In the genomic region with DNA sequence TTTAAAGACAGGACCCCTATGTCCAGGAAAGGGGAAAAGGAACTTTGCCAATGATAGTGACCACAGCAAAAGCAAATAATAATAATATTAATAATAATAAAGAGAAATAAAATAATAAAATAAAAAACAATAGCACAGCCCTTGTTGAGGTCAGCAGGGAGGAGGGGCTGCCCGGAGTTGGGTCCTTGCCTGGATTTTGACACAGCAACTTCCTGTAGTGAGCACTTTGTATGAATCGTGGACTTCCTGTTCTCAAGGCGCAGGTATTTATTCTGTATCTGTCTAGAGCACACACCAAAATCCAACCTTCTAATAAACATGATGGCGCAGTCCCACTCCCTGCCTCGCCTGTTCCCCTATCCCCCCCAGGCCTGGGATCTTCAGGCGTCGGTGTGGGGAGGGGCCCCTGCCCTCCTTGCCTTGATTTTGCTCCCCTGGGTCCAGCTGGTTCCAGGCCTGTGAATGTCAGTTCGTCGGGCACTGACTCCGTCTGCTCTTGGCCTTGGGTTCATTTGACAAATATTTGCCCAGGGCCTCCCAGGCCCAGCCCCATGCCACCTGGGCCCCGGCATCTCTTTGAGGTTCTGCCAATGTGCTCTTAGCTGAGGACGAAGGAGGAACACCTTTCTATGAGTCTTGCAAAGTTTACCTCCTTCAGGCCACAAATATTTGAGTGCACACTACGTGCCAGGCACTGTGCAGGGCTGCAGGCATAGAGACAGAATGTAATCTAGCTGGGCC, we compare ENCODE assay signal across 11 cellular contexts. TPM values are rescaled to one million over a fixed set of nuclear protein-coding genes. Genes with fewer than 3 reads are reported as not detected.
DNase-seq lines count a peak whose midpoint lies in the region; ATAC-seq and TF ChIP-seq lines count a peak whose summit lies in the region.
"Had no signal": no experiment of that assay in that cellular context is flagged by ENCODE, and none has a peak within 500 bp of the region (broad histone marks: within the 10 kb centered on the region; RNA-seq: fewer than 3 reads in every experiment).

No MANE protein-coding gene starts in this region.

- 11 to 14% methylated on average over 12 to 13 of the region's 13 CpGs for WGBS in body of pancreas, 2 donors

- H3K27me3 ChIP-seq in cardiac muscle cell (no peaks in the 10 kb centered on the region), body of pancreas (no peaks in the 10 kb centered on the region), lower lobe of right lung (ENCODE audit: low read depth) (no peaks in the 10 kb centered on the region), upper lobe of right lung (no peaks in the 10 kb centered on the region)

- H3K9me3 ChIP-seq in cardiac muscle cell (ENCODE audit: low read depth): no peaks in the 10 kb centered on the region
- H3K9me3 ChIP-seq in body of pancreas: no peaks in the 10 kb centered on the region
- H3K9me3 ChIP-seq in lower lobe of right lung: no peaks in the 10 kb centered on the region
- H3K9me3 ChIP-seq in upper lobe of right lung: no peaks in the 10 kb centered on the region

- H3K27ac ChIP-seq in cardiac muscle cell: peak overlapping the region; percentile 48
- H3K27ac ChIP-seq in body of pancreas: peak overlapping the region; percentile 74 to 97 (median 94)
- H3K27ac ChIP-seq in lower lobe of right lung: peak overlapping the region; percentile 83
- peak overlapping the region; percentile 85 for H3K27ac ChIP-seq in upper lobe of right lung

- TF ChIP-seq CTCF in cardiac muscle cell (IDR thresholded peaks at IDR 0.05; ENCODE audit: low read depth, low read length): no peak
- TF ChIP-seq CTCF in body of pancreas (IDR thresholded peaks at IDR 0.05): peak in 1 of 7 experiments; percentile 5
- TF ChIP-seq CTCF in lower lobe of right lung (IDR thresholded peaks at IDR 0.05): no peak
- TF ChIP-seq CTCF in upper lobe of right lung (IDR thresholded peaks at IDR 0.05): no peak

- H3K4me3 ChIP-seq in cardiac muscle cell: no peak overlapping the region
- no peak overlapping the region for H3K4me3 ChIP-seq in body of pancreas
- no peak overlapping the region for H3K4me3 ChIP-seq in lower lobe of right lung
- no peak overlapping the region for H3K4me3 ChIP-seq in upper lobe of right lung

- peak; percentile 48 to 76 (median 73) for TF ChIP-seq POLR2A in body of pancreas (IDR thresholded peaks at IDR 0.05)

- peaks cover 3% of the 10 kb centered on the region for H3K4me1 ChIP-seq in cardiac muscle cell (ENCODE audit: low read depth)
- peaks cover 75% of the 10 kb centered on the region for H3K4me1 ChIP-seq in body of pancreas
- H3K4me1 ChIP-seq in lower lobe of right lung: peaks cover 79% of the 10 kb centered on the region
- peaks cover 73% of the 10 kb centered on the region for H3K4me1 ChIP-seq in upper lobe of right lung

- no peak for ATAC-seq in Right ventricle myocardium superior (ENCODE audit: poor library complexity)
- ATAC-seq in body of pancreas: peak; percentile 88
- ATAC-seq in lower lobe of right lung: peak; percentile 86 to 91
- peak; percentile 83 for ATAC-seq in upper lobe of right lung
- ATAC-seq in HG03432 (IDR thresholded peaks at IDR 0.05; ENCODE audit: unreplicated experiment): no peak

- H3K36me3 ChIP-seq in cardiac muscle cell: peaks cover 37% of the 10 kb centered on the region
- peaks cover 0 to 13% of the 10 kb centered on the region in 2 donors for H3K36me3 ChIP-seq in body of pancreas (replicated peaks in 1 of 2; ENCODE audit: insufficient read depth in 1 of 2, low read depth in 2 of 2)
- peaks cover 56% of the 10 kb centered on the region for H3K36me3 ChIP-seq in lower lobe of right lung
- peaks cover 49% of the 10 kb centered on the region for H3K36me3 ChIP-seq in upper lobe of right lung

- intact Hi-C loops in Right ventricle myocardium superior (cut with DNase I) (no loop called here), body of pancreas (cut with DNase I) (no loop called here), lower lobe of right lung (cut with DNase I) (no loop called here), upper lobe of right lung (cut with DNase I) (no loop called here)

- DNase-seq in cardiac muscle cell (ENCODE audit: low read depth in 1 of 2, low spot score in 1 of 2) (peak in 1 of 2 donors; percentile 71), Right ventricle myocardium superior (no peak), body of pancreas (peak; percentile 85 to 93 (median 92)), lower lobe of right lung (peak; percentile 82), upper lobe of right lung (peak; percentile 88), retina (no peak), NCI-H146 (lab: John Stamatoyannopoulos, UW) (no peak)
- DNase-seq: NCI-H187 treated with DMSO at 0.1 percent for 48 hours; stimulated activated CD4-positive, alpha-beta T cell treated with anti-CD3 and anti-CD28 coated beads, Interleukin-4, amount 100 ng/mL, for 4 hours; T1000 had no signal

RNA-seq across cellular contexts. Expression of a gene that starts 13.9 kb away (rescaled TPM):
- total RNA-seq in cardiac muscle cell (100 and 130 TPM in 2 replicates), Right ventricle myocardium superior (103 TPM), body of pancreas (100 to 1,000 TPM; 121 to 156 TPM), lower lobe of right lung (142 TPM), upper lobe of right lung (146 TPM)
- polyA plus RNA-seq in cardiac muscle cell: 59.8 and 65.6 TPM in 2 replicates

RNA-seq across cellular contexts. Expression of a gene that starts 56.0 kb away (rescaled TPM):
- total RNA-seq in cardiac muscle cell (16.3 and 24.5 TPM in 2 replicates), Right ventricle myocardium superior (14.1 TPM), body of pancreas (1 to 10 TPM; 1.8 to 4.0 TPM), lower lobe of right lung (7.3 TPM), upper lobe of right lung (7.5 TPM)
- polyA plus RNA-seq in cardiac muscle cell: 42.2 and 47.3 TPM in 2 replicates

RNA-seq across cellular contexts. Expression of a gene that starts 56.3 kb away (rescaled TPM):
- total RNA-seq in cardiac muscle cell: 10.5 and 14.2 TPM in 2 replicates
- polyA plus RNA-seq in cardiac muscle cell: 18.6 and 26.1 TPM in 2 replicates
- total RNA-seq in Right ventricle myocardium superior: 1.7 TPM
- 1 to 10 TPM; 2.1 to 7.3 TPM for total RNA-seq in body of pancreas
- total RNA-seq in lower lobe of right lung: 10.0 TPM
- 12.0 TPM for total RNA-seq in upper lobe of right lung

Comparison
In these comparisons a context has a peak if more than half of its experiments do, and no peak if none do; other contexts are left out.
1. DNase-seq: peak in body of pancreas (4 of 4), lower lobe of right lung (single experiment) and upper lobe of right lung (single experiment); none in Right ventricle myocardium superior (single experiment), retina (single experiment) and NCI-H146 (single experiment).
2. ATAC-seq: peak in body of pancreas (single experiment), lower lobe of right lung (2 of 2) and upper lobe of right lung (single experiment); none in Right ventricle myocardium superior (single experiment) and HG03432 (single experiment).
3. Peak in every context shown above with its lines, with median percentiles within 50 percentile points of each other: H3K27ac ChIP-seq.